6 cellular contexts compared by ENCODE assay signal in the genomic region with DNA sequence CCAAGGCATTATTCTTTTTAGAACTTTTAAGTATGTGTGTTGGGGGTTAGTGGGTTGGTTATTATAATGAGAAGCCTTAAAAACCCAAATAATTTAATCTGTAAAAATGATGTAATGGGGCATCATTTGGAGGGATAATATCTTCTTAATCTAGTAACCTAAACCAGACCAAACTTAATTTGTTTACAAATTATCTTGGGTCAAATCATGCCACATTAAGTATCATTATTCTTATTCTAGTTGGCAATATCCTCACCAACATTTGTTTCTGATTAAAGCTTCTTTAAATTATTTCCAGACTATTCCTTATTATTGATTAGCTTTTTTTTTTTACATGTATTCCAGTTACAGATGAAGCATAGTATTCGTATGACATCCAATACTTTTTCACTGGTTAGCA.
"Had no signal": no experiment of that assay in that cellular context is flagged by ENCODE, and none has a peak within 500 bp of the region (broad histone marks: within the 10 kb centered on the region; RNA-seq: fewer than 3 reads in every experiment).

No MANE protein-coding gene starts in this region.

- DNase-seq: H9, HCEC 1CT, IMR-90, KG1 had no signal

- ATAC-seq: GM23338, K562 had no signal

- H3K4me3 ChIP-seq: GM23338, K562 had no signal
